In the genomic region with DNA sequence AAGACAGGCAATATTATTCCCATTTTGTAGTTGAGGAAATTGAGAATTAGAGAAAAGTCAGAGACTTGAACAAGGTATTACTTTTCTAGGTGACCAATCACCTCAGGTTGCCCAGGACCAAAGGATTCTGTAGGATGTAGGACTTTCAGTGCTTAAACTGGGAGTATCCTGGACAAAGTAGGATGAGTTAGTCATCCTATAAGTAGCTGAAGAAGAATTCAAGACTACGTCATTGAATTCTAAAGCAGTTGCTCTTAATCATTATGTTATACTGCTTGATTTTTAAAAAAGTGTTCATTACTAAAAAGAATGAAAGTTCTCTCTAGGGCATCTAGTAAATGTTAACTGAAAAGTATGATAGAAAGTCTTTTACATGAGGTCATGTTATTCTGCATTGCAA, we compare ENCODE assay signal across 22 cellular contexts.
"Had no signal": no experiment of that assay in that cellular context is flagged by ENCODE, and none has a peak within 500 bp of the region (broad histone marks: within the 10 kb centered on the region; RNA-seq: fewer than 3 reads in every experiment).

No MANE protein-coding gene starts in this region.

- H3K36me3 Mint-ChIP-seq: activated naive CD4-positive, alpha-beta T cell treated with anti-CD3 and anti-CD28 coated beads, Interleukin-2, amount 50 U/mL, for 72 hours; immature natural killer cell; naive thymus-derived CD4-positive, alpha-beta T cell; stimulated activated memory B cell treated with anti-CD40 and anti-IgM and Interleukin-4, amounts not matched to agents 10 μg/mL and 1 μg/mL and 100 μg/mL, for 72 hours; WTC11 had no signal

- H3K4me3 Mint-ChIP-seq: activated T-cell treated with anti-CD3 and anti-CD28 coated beads, Interleukin-2, amount 50 U/mL, for 24 hours; activated T-helper 17 cell treated with anti-CD3 and anti-CD28 coated beads, Interleukin-2, amount 50 U/mL, for 72 hours; immature natural killer cell; naive thymus-derived CD4-positive, alpha-beta T cell; neural crest cell; stimulated activated memory B cell treated with anti-CD40 and anti-IgM and Interleukin-4, amounts not matched to agents 10 μg/mL and 1 μg/mL and 100 μg/mL, for 72 hours; WTC11 had no signal

- H3K4me3 ChIP-seq: cardiac muscle cell, left lung, lung, sigmoid colon, smooth muscle cell, uterus had no signal

- H3K9me3 Mint-ChIP-seq: activated naive CD4-positive, alpha-beta T cell treated with anti-CD3 and anti-CD28 coated beads, Interleukin-2, amount 50 U/mL, for 72 hours; activated T-cell treated with anti-CD3 and anti-CD28 coated beads, Interleukin-2, amount 50 U/mL, for 24 hours; activated T-helper 17 cell treated with anti-CD3 and anti-CD28 coated beads, Interleukin-2, amount 50 U/mL, for 72 hours; immature natural killer cell; neural crest cell; stimulated activated memory B cell treated with anti-CD40 and anti-IgM and Interleukin-4, amounts not matched to agents 10 μg/mL and 1 μg/mL and 100 μg/mL, for 72 hours; WTC11 had no signal

- H3K27ac Mint-ChIP-seq: activated naive CD4-positive, alpha-beta T cell treated with anti-CD3 and anti-CD28 coated beads, Interleukin-2, amount 50 U/mL, for 72 hours; activated T-cell treated with anti-CD3 and anti-CD28 coated beads, Interleukin-2, amount 50 U/mL, for 24 hours; activated T-helper 17 cell treated with anti-CD3 and anti-CD28 coated beads, Interleukin-2, amount 50 U/mL, for 72 hours; immature natural killer cell; naive thymus-derived CD4-positive, alpha-beta T cell; stimulated activated memory B cell treated with anti-CD40 and anti-IgM and Interleukin-4, amounts not matched to agents 10 μg/mL and 1 μg/mL and 100 μg/mL, for 72 hours had no signal

- FAIRE-seq: TTC549 had no signal

- DNase-seq: activated CD4-positive, alpha-beta T cell treated with anti-CD3 and anti-CD28 coated beads, Interleukin-2, amount 50 U/mL, for 4 hours; activated CD8-positive, alpha-beta memory T cell treated with anti-CD3 and anti-CD28 coated beads for 24 hours; activated CD8-positive, alpha-beta memory T cell treated with anti-CD3 and anti-CD28 coated beads, Interleukin-2, amount 50 U/mL, for 4 hours; activated T-cell treated with anti-CD3 and anti-CD28 coated beads, Interleukin-2, amount 50 U/mL, for 24 hours; foreskin keratinocyte; immature natural killer cell; kidney glomerular epithelial cell; left lung; naive thymus-derived CD4-positive, alpha-beta T cell; sigmoid colon; stimulated activated CD4-positive, alpha-beta T cell treated with anti-CD3 and anti-CD28 coated beads, Interleukin-15, amount 100 ng/mL, for 24 hours; uterus had no signal

- H3K4me1 Mint-ChIP-seq: activated T-helper 17 cell treated with anti-CD3 and anti-CD28 coated beads, Interleukin-2, amount 50 U/mL, for 72 hours; immature natural killer cell; naive thymus-derived CD4-positive, alpha-beta T cell; stimulated activated memory B cell treated with anti-CD40 and anti-IgM and Interleukin-4, amounts not matched to agents 10 μg/mL and 1 μg/mL and 100 μg/mL, for 72 hours had no signal

- H3K27ac ChIP-seq: cardiac muscle cell, epithelial cell of prostate, foreskin keratinocyte, left lung, sigmoid colon, uterus had no signal

- H3K27me3 ChIP-seq: cardiac muscle cell, foreskin keratinocyte, left lung, sigmoid colon, uterus had no signal

- H3K27me3 Mint-ChIP-seq: stimulated activated memory B cell treated with anti-CD40 and anti-IgM and Interleukin-4, amounts not matched to agents 10 μg/mL and 1 μg/mL and 100 μg/mL, for 72 hours had no signal

- H3K9me3 ChIP-seq: left lung, sigmoid colon, uterus had no signal

- H3K36me3 ChIP-seq: cardiac muscle cell, left lung, sigmoid colon, uterus had no signal

- H3K4me1 ChIP-seq: foreskin keratinocyte, sigmoid colon, uterus had no signal
